8 cellular contexts compared by ENCODE assay signal in genomic region chr2:216006164-216006663, GRCh38. TPM values are rescaled to one million over a fixed set of nuclear protein-coding genes. Genes with fewer than 3 reads are reported as not detected.
DNase-seq lines count a peak whose midpoint lies in the region; ATAC-seq and TF ChIP-seq lines count a peak whose summit lies in the region.

No MANE protein-coding gene starts in this region.

- H2AFZ ChIP-seq in neuronal stem cell (ENCODE audit: low read length), result peak overlapping the region; percentile 67

- no peak overlapping the region for H2BK12ac ChIP-seq in neuronal stem cell (ENCODE audit: low read length)

- no peak overlapping the region for H3K4me2 ChIP-seq in neuronal stem cell (ENCODE audit: insufficient read depth, low read length, poor library complexity, severe bottlenecking)

- no peak overlapping the region for H2BK15ac ChIP-seq in neuronal stem cell (ENCODE audit: low read length)

- no peaks in the 10 kb centered on the region for H3K79me1 ChIP-seq in neuronal stem cell (ENCODE audit: low read depth, low read length)

- H4K8ac ChIP-seq in neuronal stem cell (ENCODE audit: low read depth, low read length), result no peak overlapping the region

- H2AK5ac ChIP-seq in neuronal stem cell (ENCODE audit: low read depth, low read length), result no peak overlapping the region

- H3K9me3 Mint-ChIP-seq in T-helper 1 cell treated with Interleukin-12 subunit alpha and Interleukin-12 subunit beta and Interleukin-4 antibody, amounts not matched to agents 30 μg/mL and 1 μg/mL, for 36 hours, result no peaks in the 10 kb centered on the region
- no peaks in the 10 kb centered on the region for H3K9me3 Mint-ChIP-seq in dendritic cell treated with granulocyte-macrophage colony-stimulating factor and Interleukin-4, amounts not matched to agents 40 ng/mL and 50 ng/mL, for 4 days
- no peaks in the 10 kb centered on the region for H3K9me3 Mint-ChIP-seq in osteocyte (ENCODE audit: unreplicated experiment)

- H3K4me3 Mint-ChIP-seq in T-helper 1 cell treated with Interleukin-12 subunit alpha and Interleukin-12 subunit beta and Interleukin-4 antibody, amounts not matched to agents 30 μg/mL and 1 μg/mL, for 36 hours, result peak overlapping the region; percentile 12
- H3K4me3 Mint-ChIP-seq in dendritic cell treated with granulocyte-macrophage colony-stimulating factor and Interleukin-4, amounts not matched to agents 40 ng/mL and 50 ng/mL, for 4 days, result peak overlapping the region; percentile 45
- H3K4me3 Mint-ChIP-seq in osteocyte (ENCODE audit: unreplicated experiment), result no peak overlapping the region

- H3K4me1 ChIP-seq in neuronal stem cell (ENCODE audit: control insufficient read depth in 2 of 2, insufficient read depth in 1 of 2, low read depth in 1 of 2, low read length in 2 of 2), result peaks cover 5 to 17% of the 10 kb centered on the region in 2 donors

- H3K18ac ChIP-seq in neuronal stem cell (ENCODE audit: low read length), result peak overlapping the region; percentile 29

- WGBS in neuronal stem cell (ENCODE audit: extremely low coverage in 2 of 2, insufficient read length in 2 of 2, insufficient replicate concordance in 1 of 2), 2 donors, result no CpG with 5 or more reads among the region's 10 CpGs

- H3K36me3 Mint-ChIP-seq in T-helper 1 cell treated with Interleukin-12 subunit alpha and Interleukin-12 subunit beta and Interleukin-4 antibody, amounts not matched to agents 30 μg/mL and 1 μg/mL, for 36 hours (ENCODE audit: low read depth), result peaks cover 4% of the 10 kb centered on the region
- peaks cover 12% of the 10 kb centered on the region for H3K36me3 Mint-ChIP-seq in dendritic cell treated with granulocyte-macrophage colony-stimulating factor and Interleukin-4, amounts not matched to agents 40 ng/mL and 50 ng/mL, for 4 days (ENCODE audit: low read depth)
- no peaks in the 10 kb centered on the region for H3K36me3 Mint-ChIP-seq in osteocyte (ENCODE audit: unreplicated experiment)

- H3K4me3 ChIP-seq in neuronal stem cell (ENCODE audit: low read length in 2 of 2), result no peak overlapping the region

- no peak overlapping the region for H2BK120ac ChIP-seq in neuronal stem cell (ENCODE audit: low read depth, low read length)

- H4K91ac ChIP-seq in neuronal stem cell (ENCODE audit: low read depth, low read length, poor library complexity), result no peak overlapping the region

- H3K14ac ChIP-seq in neuronal stem cell (ENCODE audit: low read length), result no peak overlapping the region

- H3K27me3 ChIP-seq in neuronal stem cell (ENCODE audit: control insufficient read depth in 3 of 3, insufficient read depth in 3 of 3, low read depth in 1 of 3, low read length in 3 of 3), result no peaks in the 10 kb centered on the region

- H3K27ac ChIP-seq in neuronal stem cell (replicated peaks; ENCODE audit: low read length), result peak overlapping the region; percentile 53

- no peak overlapping the region for H3K23ac ChIP-seq in neuronal stem cell (ENCODE audit: low read depth, low read length, poor library complexity)

- H3K36me3 ChIP-seq in neuronal stem cell (replicated peaks in 1 of 2; ENCODE audit: control insufficient read depth in 2 of 2, insufficient read depth in 2 of 2, low read length in 2 of 2), result no peaks in the 10 kb centered on the region

- TF ChIP-seq CTCF in osteocyte (IDR thresholded peaks at IDR 0.05), result no peak

- ATAC-seq in GM19023 (IDR thresholded peaks at IDR 0.05; ENCODE audit: unreplicated experiment), result peak; percentile 30
- peak; percentile 40 for ATAC-seq in HG02885 (IDR thresholded peaks at IDR 0.05; ENCODE audit: poor library complexity, unreplicated experiment)
- no peak for ATAC-seq in GM21526 (IDR thresholded peaks at IDR 0.05; ENCODE audit: low FRiP score, unreplicated experiment)
- ATAC-seq in Right ventricle myocardium inferior, result no peak

- H3K27me3 Mint-ChIP-seq in T-helper 1 cell treated with Interleukin-12 subunit alpha and Interleukin-12 subunit beta and Interleukin-4 antibody, amounts not matched to agents 30 μg/mL and 1 μg/mL, for 36 hours (ENCODE audit: low read depth), result no peaks in the 10 kb centered on the region
- H3K27me3 Mint-ChIP-seq in dendritic cell treated with granulocyte-macrophage colony-stimulating factor and Interleukin-4, amounts not matched to agents 40 ng/mL and 50 ng/mL, for 4 days, result no peaks in the 10 kb centered on the region
- no peaks in the 10 kb centered on the region for H3K27me3 Mint-ChIP-seq in osteocyte (ENCODE audit: unreplicated experiment)

- H3K4me1 Mint-ChIP-seq in T-helper 1 cell treated with Interleukin-12 subunit alpha and Interleukin-12 subunit beta and Interleukin-4 antibody, amounts not matched to agents 30 μg/mL and 1 μg/mL, for 36 hours (ENCODE audit: low read depth), result peaks cover 30% of the 10 kb centered on the region
- peaks cover 44% of the 10 kb centered on the region for H3K4me1 Mint-ChIP-seq in dendritic cell treated with granulocyte-macrophage colony-stimulating factor and Interleukin-4, amounts not matched to agents 40 ng/mL and 50 ng/mL, for 4 days (ENCODE audit: low read depth)
- H3K4me1 Mint-ChIP-seq in osteocyte (ENCODE audit: unreplicated experiment), result peaks cover 16% of the 10 kb centered on the region

- DNase-seq in neuronal stem cell (ENCODE audit: low spot score) (no peak), Right ventricle myocardium inferior (ENCODE audit: missing footprints) (no peak), osteocyte (ENCODE audit: extremely low spot score, unreplicated experiment) (no peak)

- no peaks in the 10 kb centered on the region for H3K9me3 ChIP-seq in neuronal stem cell (replicated peaks in 1 of 2; ENCODE audit: control insufficient read depth in 2 of 2, insufficient read depth in 1 of 2, low read depth in 1 of 2, low read length in 2 of 2)

- H3K4ac ChIP-seq in neuronal stem cell (ENCODE audit: low read length), result no peak overlapping the region

- peak overlapping the region; percentile 63 for H3K27ac Mint-ChIP-seq in T-helper 1 cell treated with Interleukin-12 subunit alpha and Interleukin-12 subunit beta and Interleukin-4 antibody, amounts not matched to agents 30 μg/mL and 1 μg/mL, for 36 hours
- peak overlapping the region; percentile 94 for H3K27ac Mint-ChIP-seq in dendritic cell treated with granulocyte-macrophage colony-stimulating factor and Interleukin-4, amounts not matched to agents 40 ng/mL and 50 ng/mL, for 4 days
- no peak overlapping the region for H3K27ac Mint-ChIP-seq in osteocyte (ENCODE audit: unreplicated experiment)

- no peak overlapping the region for H3K9ac ChIP-seq in neuronal stem cell (ENCODE audit: low read depth, low read length, poor library complexity)

- no peak overlapping the region for H2BK5ac ChIP-seq in neuronal stem cell (ENCODE audit: low read length)

- intact Hi-C loops in dendritic cell treated with granulocyte-macrophage colony-stimulating factor and Interleukin-4, amounts not matched to agents 40 ng/mL and 50 ng/mL, for 4 days (cut with micrococcal nuclease), result no loop called here
- intact Hi-C loops in Right ventricle myocardium inferior (cut with DNase I), result no loop called here

RNA-seq across cellular contexts. Expression of gene MREG, which starts 7.1 kb away (rescaled TPM):
- 5.0 TPM for polyA plus RNA-seq in neuronal stem cell (2013, experiment 1 of 2)
- 5.1 TPM for polyA plus RNA-seq in neuronal stem cell (2013, experiment 2 of 2)
- total RNA-seq in Right ventricle myocardium inferior, result 0.60 TPM
- total RNA-seq in osteocyte, result 2.8 and 4.0 TPM in 2 replicates

Comparison
In these comparisons a context has a peak if more than half of its experiments do, and no peak if none do; other contexts are left out.
1. ATAC-seq: peak in GM19023 (single experiment) and HG02885 (single experiment); none in GM21526 (single experiment) and Right ventricle myocardium inferior (single experiment).